8 cellular contexts compared by ENCODE assay signal in genomic region chr19:47729468-47729798, GRCh38. TPM values are rescaled to one million over a fixed set of nuclear protein-coding genes. Genes with fewer than 3 reads are reported as not detected.
DNase-seq lines count a peak whose midpoint lies in the region; ATAC-seq, FAIRE-seq and TF ChIP-seq lines count a peak whose summit lies in the region.

No MANE protein-coding gene starts in this region.

- H4K5ac ChIP-seq in H1 (ENCODE audit: insufficient read length, low read depth, low read length): no peak overlapping the region

- H3K23ac ChIP-seq in H1 (ENCODE audit: insufficient read length): no peak overlapping the region

- peak overlapping the region; percentile 37 to 44 for H3K4me3 ChIP-seq in Panc1 (ENCODE audit: low read depth in 2 of 2, low read length in 2 of 2)
- H3K4me3 ChIP-seq in H1 (ENCODE audit: extremely low read depth in 1 of 4, insufficient read depth in 2 of 4, low read depth in 3 of 4, low read length in 4 of 4): peak overlapping the region; percentile 41 to 73 (median 62)

- POLR2A ChIA-PET in Panc1 (lab: Charles Lee): no interaction called here
- POLR2A ChIA-PET in H1 (lab: Charles Lee; ENCODE audit: partially characterized antibody): interaction anchor here (0.7 to 2.7 kb wide), 8 partner anchors 10 to 214 kb away, joined by 3 to 8 read pairs (median 4); partner anchors contain the start of genes EHD2 and NOP53

- in situ Hi-C loops in Panc1 (cut with HindIII; ENCODE audit: low pct_unique_long_range_greater_than_20kb, low sequenced_read_pairs): no loop called here

- peaks cover 11% of the 10 kb centered on the region for H3K4me1 ChIP-seq in Panc1 (ENCODE audit: control insufficient read depth, insufficient read depth, low read length)
- peaks cover 0 to 9% (median 5%) of the 10 kb centered on the region in 4 experiments; a peak in 2 of 7 replicates for H3K4me1 ChIP-seq in H1 (replicated peaks in 1 of 4; ENCODE audit: control insufficient read depth in 3 of 4, insufficient read depth in 4 of 4, low read length in 3 of 4)

- 0 out of 2 replicates have a peak overlapping the region, but pooled peaks have one; percentile 72 for H2BK20ac ChIP-seq in H1 (ENCODE audit: low read length)

- no peak overlapping the region for H4K8ac ChIP-seq in H1 (ENCODE audit: extremely low read depth, insufficient read depth, low read length)

- H3K56ac ChIP-seq in H1 (replicated peaks; ENCODE audit: insufficient read length, low read depth, low read length): no peak overlapping the region

- H2AK5ac ChIP-seq in H1 (ENCODE audit: low read depth, low read length): no peak overlapping the region

- no peak overlapping the region for H2BK120ac ChIP-seq in H1 (replicated peaks; ENCODE audit: low read depth, low read length)

- H3K9ac ChIP-seq in H1 (replicated peaks in 1 of 4; ENCODE audit: extremely low read depth in 1 of 4, low read depth in 3 of 4, low read length in 3 of 4): peak overlapping the region in 2 of 4 experiments; percentile 13 to 63; a peak in 2 of 7 replicates

- CTCF ChIA-PET in Panc1 (lab: Charles Lee): no interaction called here
- CTCF ChIA-PET in H1 (lab: Charles Lee; ENCODE audit: partially characterized antibody): interaction anchor here (0.6 to 15.9 kb wide), 4 partner anchors 14 to 292 kb away, joined by 3 to 143 read pairs (median 4); partner anchors contain the start of gene EHD2

- WGBS in H1 (ENCODE audit: extremely low coverage in 1 of 2, insufficient coverage in 1 of 2, insufficient read length in 1 of 2, insufficient replicate concordance in 2 of 2, low coverage in 1 of 2, low lambda C conversion rate in 2 of 2, missing lambda C conversion rate in 1 of 2), 2 experiments: 7% methylated on average over 6 of the region's 9 CpGs; no CpG with 5 or more reads in 1 of the 2 experiments

- H3K27ac ChIP-seq in Panc1 (ENCODE audit: low read length) (peak overlapping the region; percentile 89), H1 (ENCODE audit: low read depth, low read length) (no peak overlapping the region)

- H3K23me2 ChIP-seq in H1 (ENCODE audit: low read depth, low read length): peaks cover 5% of the 10 kb centered on the region; the same call in 1 of the 2 replicates

- no peak overlapping the region for H3K14ac ChIP-seq in H1 (ENCODE audit: insufficient read length)

- H4K91ac ChIP-seq in H1 (replicated peaks; ENCODE audit: insufficient read length, low read length): no peak overlapping the region

- TF ChIP-seq EP300 in H1 (IDR thresholded peaks at IDR 0.05; ENCODE audit: borderline replicate concordance in 1 of 2, low read depth in 2 of 2, low read length in 2 of 2): no peak

- peak overlapping the region; percentile 75; the same call in 1 of the 2 replicates for H2BK5ac ChIP-seq in H1 (ENCODE audit: low read depth, low read length)

- H2AFZ ChIP-seq in H1 (ENCODE audit: low read length): no peak overlapping the region

- TF ChIP-seq CTCF in Panc1 (IDR thresholded peaks at IDR 0.05): no peak
- TF ChIP-seq CTCF in H1 (IDR thresholded peaks at IDR 0.05; ENCODE audit: control extremely low read depth in 1 of 3, insufficient read depth in 1 of 3, low read depth in 1 of 3, low read length in 3 of 3): no peak

- no peak for TF ChIP-seq RAD21 in H1 (IDR thresholded peaks at IDR 0.05 in 1 of 2, conservative IDR thresholded peaks at IDR 0.05 in 1 of 2; ENCODE audit: low read depth in 2 of 2, low read length in 2 of 2)

- H4K20me1 ChIP-seq in H1 (replicated peaks in 1 of 2; ENCODE audit: control insufficient read depth in 1 of 2, insufficient read depth in 2 of 2, low read length in 2 of 2): no peaks in the 10 kb centered on the region

- H3K27me3 ChIP-seq in Panc1 (ENCODE audit: control insufficient read depth, insufficient read depth, low read length) (no peaks in the 10 kb centered on the region), H1 (replicated peaks in 1 of 4; ENCODE audit: control insufficient read depth in 3 of 4, extremely low read depth in 1 of 4, insufficient read depth in 3 of 4, low read length in 3 of 4) (no peaks in the 10 kb centered on the region)

- no peak overlapping the region for H3K4ac ChIP-seq in H1 (replicated peaks; ENCODE audit: insufficient read length, low read depth, low read length)

- ATAC-seq in Panc1 (peak; percentile 87), HG03432 (IDR thresholded peaks at IDR 0.05; ENCODE audit: unreplicated experiment) (no peak)

- no peaks in the 10 kb centered on the region; the same call in 1 of the 2 replicates for H3K79me1 ChIP-seq in H1 (ENCODE audit: low read depth, low read length)

- intact Hi-C loops in Panc1 (cut with micrococcal nuclease; ENCODE audit: unreplicated experiment): no loop called here

- H3K18ac ChIP-seq in H1 (ENCODE audit: extremely low read depth, low read length): peak overlapping the region; percentile 90

- H3K4me2 ChIP-seq in H1 (ENCODE audit: insufficient read depth in 1 of 2, low read depth in 2 of 2, low read length in 2 of 2): peak overlapping the region; percentile 74 to 97

- no peak for FAIRE-seq in H1 (lab: Jason Lieb, UNC)

- 0 out of 3 replicates have a peak, but pooled peaks of 1 of the 2 experiments have one; percentile 16 for TF ChIP-seq POLR2A in H1 (IDR thresholded peaks at IDR 0.05; ENCODE audit: control extremely low read depth in 1 of 2, low read depth in 2 of 2, low read length in 2 of 2)

- peak; percentile 97 for DNase-seq in EH (ENCODE audit: low read depth)
- peak; percentile 51 for DNase-seq in Panc1 (ENCODE audit: low read depth, low spot score)
- peak in 1 of 2 experiments; percentile 57 for DNase-seq in H1 (ENCODE audit: low read depth in 1 of 2, low spot score in 2 of 2)
- peak; percentile 58 for DNase-seq in mucosa of gallbladder (ENCODE audit: low spot score)
- no peak for DNase-seq in globus pallidus (ENCODE audit: low spot score)
- no peak for DNase-seq in NCI-H2171 (lab: John Stamatoyannopoulos, UW)
- no peak for DNase-seq in NCI-H82 (lab: John Stamatoyannopoulos, UW)

- BruUV-seq in Panc1 (replicated peaks; lab: Mats Ljungman, UMichigan): no TSS peak

- H3K36me3 ChIP-seq in Panc1 (ENCODE audit: control insufficient read depth, insufficient read depth, low read length) (no peaks in the 10 kb centered on the region), H1 (ENCODE audit: control insufficient read depth in 2 of 4, insufficient read depth in 4 of 4, low read length in 3 of 4) (no peaks in the 10 kb centered on the region)

- peak overlapping the region; percentile 72; the same call in 1 of the 2 replicates for H2BK15ac ChIP-seq in H1 (ENCODE audit: low read length)

- H3K9me3 ChIP-seq in Panc1 (ENCODE audit: control insufficient read depth, insufficient read depth, low read depth, low read length): no peaks in the 10 kb centered on the region
- no peaks in the 10 kb centered on the region for H3K9me3 ChIP-seq in H1 (ENCODE audit: insufficient read depth in 2 of 2, low read depth in 1 of 2, low read length in 1 of 2)

- H3K79me2 ChIP-seq in H1 (ENCODE audit: control insufficient read depth in 1 of 2, insufficient read depth in 2 of 2, low read length in 2 of 2): no peaks in the 10 kb centered on the region

- peak overlapping the region; percentile 80; the same call in 1 of the 2 replicates for H2BK12ac ChIP-seq in H1 (ENCODE audit: low read depth, low read length)

TF ChIP-seq in H1, 55 proteins besides CTCF, POLR2A, EP300 and RAD21 (continues in another document):
- TF ChIP-seq USF2 (IDR thresholded peaks at IDR 0.05; ENCODE audit: low read length) (no peak), CBX5 (IDR thresholded peaks at IDR 0.05; ENCODE audit: low read depth, low read length) (no peak)

RNA-seq across cellular contexts. Expression of gene NOP53, which starts 15.9 kb away (rescaled TPM):
- total RNA-seq in Panc1 (2021; ENCODE audit: unreplicated experiment): 64.3 TPM
- polyA plus RNA-seq in Panc1 (2012; ENCODE audit: insufficient read length): 147 TPM
- 245 and 262 TPM in 2 replicates for total RNA-seq in H1 (2021; fragmentation: NEBNext Ultra II Directional; extraction: Animal tissue kit (Norgen Biotek cat#: 25700))
- polyA plus RNA-seq in H1 (2011; rRNA removed): 107 and 220 TPM in 2 replicates
- 290 TPM for polyA plus RNA-seq in H1 (2011; cell fraction: cytosol; rRNA removed)
- polyA plus RNA-seq in H1 (2011; cell fraction: nucleus; rRNA removed): 223 TPM
- 377 to 540 TPM (median 444 TPM) in 4 replicates for polyA plus RNA-seq in H1 (2012, experiment 1 of 2)
- polyA plus RNA-seq in H1 (2012, experiment 2 of 2): 373 TPM
- 261 TPM for polyA plus RNA-seq in H1 (2013, experiment 1 of 2)
- 273 TPM for polyA plus RNA-seq in H1 (2013, experiment 2 of 2)
- polyA minus RNA-seq in H1 (2011; rRNA and poly(A)+ RNA removed): 54.9 and 63.7 TPM in 2 replicates
- 173 TPM for polyA minus RNA-seq in H1 (2011; cell fraction: cytosol; rRNA and poly(A)+ RNA removed)
- 99.3 TPM for polyA minus RNA-seq in H1 (2011; cell fraction: nucleus; rRNA and poly(A)+ RNA removed)
- 253 TPM for total RNA-seq in mucosa of gallbladder

RNA-seq across cellular contexts. Expression of gene EHD2, which starts 16.2 kb away (rescaled TPM):
- total RNA-seq in Panc1 (2021; ENCODE audit: unreplicated experiment) (41.8 TPM), mucosa of gallbladder (81.2 TPM)
- 91.0 TPM for polyA plus RNA-seq in Panc1 (2012; ENCODE audit: insufficient read length)
- 13.0 and 14.3 TPM in 2 replicates for total RNA-seq in H1 (2021; fragmentation: NEBNext Ultra II Directional; extraction: Animal tissue kit (Norgen Biotek cat#: 25700))
- 4.5 and 12.4 TPM in 2 replicates for polyA plus RNA-seq in H1 (2011; rRNA removed)
- polyA plus RNA-seq in H1 (2011; cell fraction: cytosol; rRNA removed): 4.1 TPM
- 5.8 TPM for polyA plus RNA-seq in H1 (2011; cell fraction: nucleus; rRNA removed)
- 9.5 to 14.8 TPM (median 12.7 TPM) in 4 replicates for polyA plus RNA-seq in H1 (2012, experiment 1 of 2)
- 12.0 TPM for polyA plus RNA-seq in H1 (2012, experiment 2 of 2)
- polyA plus RNA-seq in H1 (2013, experiment 1 of 2): 9.9 TPM
- 9.4 TPM for polyA plus RNA-seq in H1 (2013, experiment 2 of 2)
- polyA minus RNA-seq in H1 (2011; rRNA and poly(A)+ RNA removed): 4.0 and 4.8 TPM in 2 replicates
- polyA minus RNA-seq in H1 (2011; cell fraction: cytosol; rRNA and poly(A)+ RNA removed): 10.6 TPM
- 5.7 TPM for polyA minus RNA-seq in H1 (2011; cell fraction: nucleus; rRNA and poly(A)+ RNA removed)

RNA-seq across cellular contexts. Expression of gene SELENOW, which starts 49.1 kb away (rescaled TPM):
- total RNA-seq in Panc1 (2021; ENCODE audit: unreplicated experiment) (62.0 TPM), mucosa of gallbladder (469 TPM)
- 68.7 TPM for polyA plus RNA-seq in Panc1 (2012; ENCODE audit: insufficient read length)
- total RNA-seq in H1 (2021; fragmentation: NEBNext Ultra II Directional; extraction: Animal tissue kit (Norgen Biotek cat#: 25700)): 361 and 371 TPM in 2 replicates
- polyA plus RNA-seq in H1 (2011; rRNA removed): 588 and 709 TPM in 2 replicates
- 652 TPM for polyA plus RNA-seq in H1 (2011; cell fraction: cytosol; rRNA removed)
- 471 TPM for polyA plus RNA-seq in H1 (2011; cell fraction: nucleus; rRNA removed)
- polyA plus RNA-seq in H1 (2012, experiment 1 of 2): 211 to 357 TPM (median 346 TPM) in 4 replicates
- polyA plus RNA-seq in H1 (2012, experiment 2 of 2): 655 TPM
- polyA plus RNA-seq in H1 (2013, experiment 1 of 2): 479 TPM
- polyA plus RNA-seq in H1 (2013, experiment 2 of 2): 488 TPM
- polyA minus RNA-seq in H1 (2011; rRNA and poly(A)+ RNA removed): 94.3 and 112 TPM in 2 replicates
- 88.6 TPM for polyA minus RNA-seq in H1 (2011; cell fraction: cytosol; rRNA and poly(A)+ RNA removed)
- polyA minus RNA-seq in H1 (2011; cell fraction: nucleus; rRNA and poly(A)+ RNA removed): 76.1 TPM

Comparison
In these comparisons a context has a peak if more than half of its experiments do, and no peak if none do; other contexts are left out.
1. DNase-seq: peak in EH (single experiment), Panc1 (single experiment) and mucosa of gallbladder (single experiment); none in globus pallidus (single experiment), NCI-H2171 (single experiment) and NCI-H82 (single experiment).